Comparison of ENCODE assay signal across 26 cellular contexts in the genomic region with DNA sequence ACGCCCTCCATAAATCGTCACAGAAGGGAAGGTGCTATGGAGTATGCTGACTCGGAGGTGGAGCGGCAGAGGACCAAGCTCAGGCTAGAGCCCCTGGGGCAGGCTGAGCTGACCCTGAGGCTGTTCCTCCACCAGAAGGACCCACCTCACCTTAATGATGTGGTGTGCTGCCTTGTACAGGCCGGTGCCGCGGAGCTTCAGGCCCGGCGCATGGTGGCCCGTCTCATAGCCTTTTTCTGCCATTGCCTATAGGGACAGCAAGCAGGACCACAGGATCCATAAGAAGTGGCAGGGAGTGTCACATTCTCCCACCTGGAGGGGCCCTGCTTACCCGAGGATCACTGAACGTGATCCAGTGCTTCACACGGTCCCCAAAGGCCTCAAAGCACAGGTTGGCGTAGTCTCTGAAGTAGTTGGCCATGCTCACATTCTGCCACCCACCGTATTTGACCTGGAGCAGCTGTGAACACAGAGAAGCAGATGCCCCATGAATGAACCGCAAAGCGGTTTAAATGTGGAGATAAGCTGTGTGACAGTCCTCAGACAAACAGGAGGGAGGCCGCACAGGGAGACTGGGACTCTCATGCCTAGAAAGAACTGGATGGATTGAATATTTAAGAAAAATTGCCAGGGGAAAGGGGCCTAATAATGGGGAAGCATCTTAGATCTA. TPM values are rescaled to one million over a fixed set of nuclear protein-coding genes. Genes with fewer than 3 reads are reported as not detected.
"Had no signal": no experiment of that assay in that cellular context is flagged by ENCODE, and none has a peak within 500 bp of the region (broad histone marks: within the 10 kb centered on the region; RNA-seq: fewer than 3 reads in every experiment).

No MANE protein-coding gene starts in this region.

- H3K36me3 Mint-ChIP-seq: memory B cell, naive B cell had no signal

- H3K9me3 Mint-ChIP-seq: dendritic cell treated with granulocyte-macrophage colony-stimulating factor and Interleukin-4, amounts not matched to agents 40 ng/mL and 50 ng/mL, for 4 days; effector memory CD8-positive, alpha-beta T cell; memory B cell had no signal

- H3K27ac Mint-ChIP-seq: dendritic cell treated with granulocyte-macrophage colony-stimulating factor and Interleukin-4, amounts not matched to agents 40 ng/mL and 50 ng/mL, for 4 days; effector memory CD8-positive, alpha-beta T cell; immature natural killer cell; memory B cell; progenitor cell of endocrine pancreas had no signal

- ATAC-seq: effector memory CD8-positive, alpha-beta T cell; gastrocnemius medialis; left lung; lower lobe of right lung; right lobe of liver had no signal

- H3K27me3 ChIP-seq: esophagus muscularis mucosa, gastrocnemius medialis, left lung, ovary, right lobe of liver, stomach, transverse colon had no signal

- H3K9me3 ChIP-seq: esophagus muscularis mucosa, gastrocnemius medialis, lower lobe of right lung, ovary, right lobe of liver, thoracic aorta, transverse colon had no signal

- H3K27me3 Mint-ChIP-seq: dendritic cell treated with granulocyte-macrophage colony-stimulating factor and Interleukin-4, amounts not matched to agents 40 ng/mL and 50 ng/mL, for 4 days; effector memory CD8-positive, alpha-beta T cell; memory B cell; naive B cell; progenitor cell of endocrine pancreas had no signal

- H3K27ac ChIP-seq: epithelial cell of prostate, esophagus muscularis mucosa, gastrocnemius medialis, left lung, lower lobe of right lung, ovary, right lobe of liver, stomach, thoracic aorta, transverse colon had no signal

- H3K36me3 ChIP-seq: esophagus muscularis mucosa, gastrocnemius medialis, left lung, lower lobe of right lung, ovary, right lobe of liver, stomach, thoracic aorta, transverse colon had no signal

- DNase-seq: cerebellar nuclear complex; effector memory CD8-positive, alpha-beta T cell; gastrocnemius medialis; glutamatergic neuron; immature natural killer cell; left lung; lower lobe of right lung; naive B cell; ovary; right lobe of liver; stimulated activated CD4-positive, alpha-beta T cell treated with anti-CD3 and anti-CD28 coated beads, Interleukin-12 subunit alpha, Interleukin-12 subunit beta, amount 100 ng/mL, for 4 hours; stimulated activated naive CD4-positive, alpha-beta T cell; stomach; substantia nigra; transverse colon had no signal

- H3K4me3 ChIP-seq: esophagus muscularis mucosa, gastrocnemius medialis, left lung, lower lobe of right lung, ovary, right lobe of liver, stomach, thoracic aorta, transverse colon had no signal

- H3K4me1 ChIP-seq: esophagus muscularis mucosa, gastrocnemius medialis, left lung, lower lobe of right lung, right lobe of liver, stomach, transverse colon had no signal

- FAIRE-seq: colon, keratinocyte had no signal

- H3K4me3 Mint-ChIP-seq: dendritic cell treated with granulocyte-macrophage colony-stimulating factor and Interleukin-4, amounts not matched to agents 40 ng/mL and 50 ng/mL, for 4 days; effector memory CD8-positive, alpha-beta T cell; immature natural killer cell; memory B cell; naive B cell had no signal

- H3K4me1 Mint-ChIP-seq: immature natural killer cell, memory B cell, naive B cell had no signal

RNA-seq across cellular contexts. Expression of a gene that starts 4.8 kb away (rescaled TPM):
- total RNA-seq: esophagus muscularis mucosa, gastrocnemius medialis, lower lobe of right lung, ovary, right lobe of liver, skeletal muscle tissue, stomach, thoracic aorta, transverse colon, urinary bladder had no signal
- polyA plus RNA-seq: neural cell, stomach, urinary bladder had no signal
